ENCODE assay signal across 12 cellular contexts in genomic region chr10:4691776-4692175, GRCh38.
A peak's percentile ranks its signal among the peaks of the same experiment; 100 is the strongest.
DNase-seq lines count a peak whose midpoint lies in the region; ATAC-seq and TF ChIP-seq lines count a peak whose summit lies in the region.
"Had no signal": no experiment of that assay in that cellular context is flagged by ENCODE, and none has a peak within 500 bp of the region (broad histone marks: within the 10 kb centered on the region; RNA-seq: fewer than 3 reads in every experiment).

No MANE protein-coding gene starts in this region.

- no peaks in the 10 kb centered on the region for H3K9me2 ChIP-seq in OCI-LY7 (ENCODE audit: insufficient read depth, low read length)

- TF ChIP-seq CTCF in IMR-90 (conservative IDR thresholded peaks at IDR 0.05; ENCODE audit: low read depth, low read length), result no peak
- TF ChIP-seq CTCF in brain microvascular endothelial cell (IDR thresholded peaks at IDR 0.05; ENCODE audit: low read depth, low read length, missing control alignments), result no peak
- TF ChIP-seq CTCF in uterus (IDR thresholded peaks at IDR 0.05), result no peak
- no peak for TF ChIP-seq CTCF in OCI-LY7 (conservative IDR thresholded peaks at IDR 0.05; ENCODE audit: low read length)
- no peak for TF ChIP-seq CTCF in gastroesophageal sphincter (IDR thresholded peaks at IDR 0.05)

- intact Hi-C loops in IMR-90 (cut with micrococcal nuclease) (no loop called here), uterus (cut with DNase I; ENCODE audit: low total_unique reads) (no loop called here), OCI-LY7 (cut with micrococcal nuclease; ENCODE audit: unreplicated experiment) (no loop called here)

- H2AK9ac ChIP-seq in IMR-90 (replicated peaks; ENCODE audit: low read depth, low read length, poor library complexity), result peak overlapping the region; percentile 86

- peak overlapping the region; percentile 66 for H4K5ac ChIP-seq in IMR-90 (ENCODE audit: low read depth, low read length)

- POLR2A ChIA-PET in IMR-90 (lab: Charles Lee; ENCODE audit: unreplicated experiment) (no interaction called here), OCI-LY7 (lab: Charles Lee) (no interaction called here)

- H2AK5ac ChIP-seq in IMR-90 (ENCODE audit: low read depth, low read length), result peak overlapping the region; percentile 97

- 83% methylated on average over 1 of the region's 5 CpGs; no CpG with 5 or more reads in 1 of the 2 experiments for WGBS in IMR-90 (ENCODE audit: extremely low coverage in 2 of 2, insufficient read length in 1 of 2), 2 experiments
- WGBS in gastroesophageal sphincter (ENCODE audit: low coverage in 1 of 2), 2 donors, result 73% methylated on average over 3 of the region's 5 CpGs; no CpG with 5 or more reads in 1 of the 2 donors

- H3K14ac ChIP-seq in IMR-90 (replicated peaks; ENCODE audit: low read depth, low read length), result peak overlapping the region; percentile 92

- no peak for TF ChIP-seq RAD21 in IMR-90 (IDR thresholded peaks at IDR 0.05; ENCODE audit: low read length)

- no TSS peak for BruUV-seq in IMR-90 (replicated peaks; lab: Mats Ljungman, UMichigan)
- no TSS peak for BruUV-seq in OCI-LY7 (replicated peaks; lab: Mats Ljungman, UMichigan)

- H2BK20ac ChIP-seq in IMR-90 (ENCODE audit: low read depth, low read length), result peak overlapping the region; percentile 95

- H3K27me3 ChIP-seq in IMR-90 (ENCODE audit: control insufficient read depth, insufficient read depth, low read length) (no peaks in the 10 kb centered on the region), brain microvascular endothelial cell (replicated peaks) (no peaks in the 10 kb centered on the region), uterus (no peaks in the 10 kb centered on the region), gastroesophageal sphincter (no peaks in the 10 kb centered on the region)

- dilution Hi-C loops in IMR-90 (cut with HindIII; ENCODE audit: low sequenced_read_pairs, unreplicated experiment), result no loop called here

- H3K9ac ChIP-seq in IMR-90 (ENCODE audit: low read depth, low read length), result 0 out of 2 replicates have a peak overlapping the region, but pooled peaks have one; percentile 16

- H3K4me2 ChIP-seq in IMR-90 (ENCODE audit: low read depth, low read length), result peak overlapping the region; percentile 31; the same call in 1 of the 2 replicates
- no peak overlapping the region for H3K4me2 ChIP-seq in OCI-LY7 (ENCODE audit: low read length)

- H3K27ac ChIP-seq in IMR-90 (ENCODE audit: insufficient read depth, low read length), result peak overlapping the region; percentile 78
- no peak overlapping the region for H3K27ac ChIP-seq in brain microvascular endothelial cell
- H3K27ac ChIP-seq in uterus, result peak overlapping the region; percentile 59 to 84
- no peak overlapping the region for H3K27ac ChIP-seq in OCI-LY7 (ENCODE audit: low read depth, low read length, poor library complexity, severe bottlenecking)
- no peak overlapping the region for H3K27ac ChIP-seq in gastroesophageal sphincter

- H3K79me1 ChIP-seq in IMR-90 (ENCODE audit: low read depth in 1 of 2, low read length in 2 of 2), result no peaks in the 10 kb centered on the region; a peak in 1 of 4 replicates

- H3K4me3 ChIP-seq in IMR-90 (ENCODE audit: insufficient read depth, low read depth, low read length), result no peak overlapping the region
- no peak overlapping the region for H3K4me3 ChIP-seq in brain microvascular endothelial cell (ENCODE audit: low read depth, low read length)
- H3K4me3 ChIP-seq in uterus, result no peak overlapping the region
- H3K4me3 ChIP-seq in OCI-LY7 (ENCODE audit: low read depth, low read length, poor library complexity, severe bottlenecking), result no peak overlapping the region
- no peak overlapping the region for H3K4me3 ChIP-seq in gastroesophageal sphincter

- H2BK5ac ChIP-seq in IMR-90 (ENCODE audit: low read depth, low read length, poor library complexity, severe bottlenecking), result peak overlapping the region; percentile 94

- no peaks in the 10 kb centered on the region for H3K36me3 ChIP-seq in IMR-90 (ENCODE audit: control insufficient read depth, insufficient read depth, low read length)
- H3K36me3 ChIP-seq in brain microvascular endothelial cell (replicated peaks), result no peaks in the 10 kb centered on the region
- H3K36me3 ChIP-seq in uterus, result no peaks in the 10 kb centered on the region
- no peaks in the 10 kb centered on the region for H3K36me3 ChIP-seq in OCI-LY7 (ENCODE audit: insufficient read depth, low read length)
- no peaks in the 10 kb centered on the region for H3K36me3 ChIP-seq in gastroesophageal sphincter

- H3K4ac ChIP-seq in IMR-90 (ENCODE audit: low read depth, low read length), result peak overlapping the region; percentile 98

- H3K56ac ChIP-seq in IMR-90 (ENCODE audit: extremely low read depth, insufficient read depth, low read length), result peak overlapping the region; percentile 7; the same call in 1 of the 2 replicates

- peak overlapping the region; percentile 91 for H3K18ac ChIP-seq in IMR-90 (ENCODE audit: low read depth, low read length)

- peak overlapping the region; percentile 98; the same call in 2 of the 3 replicates for H2BK15ac ChIP-seq in IMR-90 (ENCODE audit: low read depth, low read length)

- TF ChIP-seq EP300 in gastroesophageal sphincter (IDR thresholded peaks at IDR 0.05), result no peak

- in situ Hi-C loops in IMR-90 (cut with MboI; ENCODE audit: low sequenced_read_pairs), result no loop called here
- in situ Hi-C loops in brain microvascular endothelial cell (cut with HindIII; ENCODE audit: low pct_ligation_motif_present, low sequenced_read_pairs), result no loop called here

- H3K23ac ChIP-seq in IMR-90 (ENCODE audit: low read depth, low read length), result peak overlapping the region; percentile 92; the same call in 1 of the 2 replicates

- peaks cover 7% of the 10 kb centered on the region for H3K9me1 ChIP-seq in IMR-90 (ENCODE audit: insufficient read depth, low read length)

- H3K79me2 ChIP-seq in OCI-LY7 (ENCODE audit: insufficient read depth, low read depth, low read length), result no peaks in the 10 kb centered on the region

- H4K91ac ChIP-seq in IMR-90 (ENCODE audit: insufficient read depth, low read depth, low read length), result peak overlapping the region; percentile 92

- CTCF ChIA-PET in IMR-90 (lab: Yijun Ruan, JAX), result interaction anchor here (0.7 to 1.1 kb wide), 3 partner anchors 12 to 39 kb away, joined by 3 to 4 read pairs (median 4); no protein-coding TSS in a partner anchor
- CTCF ChIA-PET in OCI-LY7 (lab: Charles Lee; ENCODE audit: unreplicated experiment), result no interaction called here

- no peak for TF ChIP-seq POLR2A in IMR-90 (IDR thresholded peaks at IDR 0.05; ENCODE audit: low read depth, low read length)
- no peak for TF ChIP-seq POLR2A in uterus (IDR thresholded peaks at IDR 0.05)
- no peak for TF ChIP-seq POLR2A in gastroesophageal sphincter (IDR thresholded peaks at IDR 0.05)

- DNase-seq in IMR-90, result peak; percentile 66
- peak; percentile 23 for DNase-seq in brain microvascular endothelial cell
- DNase-seq in hepatic stellate cell (ENCODE audit: low spot score), result peak; percentile 41
- no peak for DNase-seq in uterus
- no peak for DNase-seq in cerebellar nuclear complex (lab: John Stamatoyannopoulos, UW)
- no peak for DNase-seq in OCI-LY7 (ENCODE audit: low spot score)
- DNase-seq in NCI-H2029 treated with DMSO at 0.1 percent for 48 hours (lab: John Stamatoyannopoulos, UW), result no peak
- DNase-seq: activated CD4-positive, alpha-beta T cell treated with anti-CD3 and anti-CD28 coated beads for 1 hour; activated T-cell treated with anti-CD3 and anti-CD28 coated beads for 4 hours; dermis blood vessel endothelial cell; left ventricle myocardium superior had no signal

- H3K9me3 ChIP-seq in IMR-90 (ENCODE audit: control insufficient read depth, insufficient read depth, low read length), result peaks cover 2% of the 10 kb centered on the region; the same call in 1 of the 2 replicates
- no peaks in the 10 kb centered on the region for H3K9me3 ChIP-seq in uterus
- H3K9me3 ChIP-seq in OCI-LY7 (ENCODE audit: low read length), result no peaks in the 10 kb centered on the region
- no peaks in the 10 kb centered on the region for H3K9me3 ChIP-seq in gastroesophageal sphincter

- no peaks in the 10 kb centered on the region for H4K20me1 ChIP-seq in IMR-90 (ENCODE audit: insufficient read depth, low read length)
- no peaks in the 10 kb centered on the region for H4K20me1 ChIP-seq in OCI-LY7 (ENCODE audit: insufficient read depth, low read length)

- H3K4me1 ChIP-seq in IMR-90 (ENCODE audit: control insufficient read depth, insufficient read depth, low read length) (peaks cover 8% of the 10 kb centered on the region; the same call in 1 of the 2 replicates), uterus (no peaks in the 10 kb centered on the region), OCI-LY7 (ENCODE audit: insufficient read depth, low read length, poor library complexity, severe bottlenecking) (no peaks in the 10 kb centered on the region), gastroesophageal sphincter (no peaks in the 10 kb centered on the region)

- peak overlapping the region; percentile 73 to 87 for H4K8ac ChIP-seq in IMR-90 (ENCODE audit: low read depth in 2 of 2, low read length in 2 of 2)

- H2BK120ac ChIP-seq in IMR-90 (ENCODE audit: low read depth, low read length), result peak overlapping the region; percentile 98

- H2AFZ ChIP-seq in IMR-90 (replicated peaks; ENCODE audit: low read length, poor library complexity), result peak overlapping the region; percentile 78
- H2AFZ ChIP-seq in OCI-LY7 (ENCODE audit: low read length), result no peak overlapping the region

- peak; percentile 97 for ATAC-seq in IMR-90 (ENCODE audit: low read depth)
- ATAC-seq in gastroesophageal sphincter, result no peak
- ATAC-seq: left ventricle myocardium superior had no signal

TF ChIP-seq in IMR-90, 13 proteins besides CTCF, POLR2A, EP300 and RAD21 (continues in another document):
- TF ChIP-seq RFX5 (IDR thresholded peaks at IDR 0.05; ENCODE audit: low read depth, low read length) (no peak), BHLHE40 (IDR thresholded peaks at IDR 0.05; ENCODE audit: low read depth, low read length) (no peak), NFE2L2 (IDR thresholded peaks at IDR 0.05; ENCODE audit: low read depth, low read length) (no peak), USF2 (IDR thresholded peaks at IDR 0.05; ENCODE audit: low read depth, low read length) (no peak), CEBPB (IDR thresholded peaks at IDR 0.05; ENCODE audit: low read depth, low read length) (no peak), RCOR1 (IDR thresholded peaks at IDR 0.05; ENCODE audit: insufficient replicate concordance, low read length) (no peak), SMC3 (IDR thresholded peaks at IDR 0.05; ENCODE audit: low read depth, low read length) (no peak), MAZ (IDR thresholded peaks at IDR 0.05; ENCODE audit: borderline replicate concordance, low read depth, low read length) (no peak)

Comparison
In these comparisons a context has a peak if more than half of its experiments do, and no peak if none do; other contexts are left out.
1. DNase-seq: peak in IMR-90 (single experiment), brain microvascular endothelial cell (single experiment) and hepatic stellate cell (single experiment); none in uterus (0 of 2), cerebellar nuclear complex (0 of 2), OCI-LY7 (single experiment) and NCI-H2029 treated with DMSO at 0.1 percent for 48 hours (single experiment).
2. H3K27ac ChIP-seq: peak in IMR-90 (single experiment) and uterus (2 of 2); none in brain microvascular endothelial cell (single experiment), OCI-LY7 (single experiment) and gastroesophageal sphincter (0 of 4).